ENCODE assay signal across 8 cellular contexts in the genomic region with DNA sequence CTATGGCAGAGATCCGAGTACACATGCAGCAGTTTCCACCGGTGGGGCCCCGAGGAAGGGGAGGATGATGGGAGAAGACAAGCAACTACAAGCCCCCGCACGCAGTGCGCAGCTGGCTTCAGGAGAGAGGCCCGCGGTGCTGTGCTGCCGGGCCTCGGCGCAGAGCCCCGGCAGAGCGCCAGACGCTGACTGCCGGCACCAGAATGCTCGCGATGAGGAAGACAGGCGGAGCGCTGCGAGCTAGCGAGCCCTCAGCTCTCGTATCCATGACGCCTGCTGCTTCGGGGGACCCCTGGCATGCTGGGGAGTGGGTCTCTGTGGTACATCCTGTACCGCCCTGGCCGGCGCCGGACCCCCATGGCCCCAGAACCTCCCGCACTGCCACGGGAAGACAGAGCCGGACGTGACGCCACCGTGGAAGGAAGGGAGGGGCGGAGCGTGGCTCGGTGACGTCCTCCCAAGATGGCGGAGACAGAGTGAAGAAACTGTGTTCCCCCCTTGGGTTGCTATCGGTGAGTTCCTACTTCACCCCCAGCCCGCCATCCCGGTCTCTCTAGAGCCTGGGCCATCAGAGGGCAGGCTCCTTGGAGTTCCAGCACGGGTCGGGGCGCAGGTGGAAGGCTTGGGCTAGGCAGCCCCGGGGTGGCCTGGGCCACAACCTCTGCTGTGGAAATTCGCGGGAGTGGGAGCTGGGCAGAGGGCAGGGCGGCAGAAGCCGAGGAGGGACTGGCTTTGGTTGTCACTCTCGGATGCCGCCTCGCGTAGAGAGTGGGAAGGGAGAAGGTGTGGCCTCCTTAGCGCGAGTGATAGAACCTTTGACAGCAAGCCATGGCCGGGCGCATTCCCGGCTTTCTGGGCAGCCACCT. TPM values are rescaled to one million over a fixed set of nuclear protein-coding genes. Genes with fewer than 3 reads are reported as not detected.
DNase-seq lines count a peak whose midpoint lies in the region; ATAC-seq lines count a peak whose summit lies in the region.

Gene MYNN (plus strand): TSS at position 446 of the 866 bp plus-strand sequence. CDS start 900 bp downstream, outside the sequence.

- ATAC-seq in GM19467 (IDR thresholded peaks at IDR 0.05; ENCODE audit: unreplicated experiment), result peak; percentile 80

- H3K9ac ChIP-seq in endocrine pancreas (ENCODE audit: control insufficient read depth, insufficient read depth, low read length), result peak within 1 kb of the TSS; percentile 96

- H3K36me3 ChIP-seq in endocrine pancreas (ENCODE audit: control insufficient read depth, insufficient read depth, low read length), result no peaks in the 10 kb centered on the region

- DNase-seq in COLO668 (lab: John Stamatoyannopoulos, UW; ENCODE audit: unreplicated experiment), result peak; percentile 87
- DNase-seq in HS-5 (ENCODE audit: low read depth), result peak; percentile 74
- DNase-seq in NOMO-1 treated with DMSO at 0.1 percent for 48 hours (lab: John Stamatoyannopoulos, UW; ENCODE audit: unreplicated experiment), result peak; percentile 94
- DNase-seq in activated CD8-positive, alpha-beta memory T cell treated with anti-CD3 and anti-CD28 coated beads for 48 hours (ENCODE audit: low read depth in 2 of 3, low spot score in 2 of 3), result peak; percentile 67 to 78 (median 73)
- DNase-seq in mesenteric fat pad (ENCODE audit: low spot score), result peak; percentile 97
- DNase-seq in stimulated activated CD8-positive, alpha-beta memory T cell treated with anti-CD3 and anti-CD28 coated beads, Interleukin-15, amount 100 ng/mL, for 4 hours (ENCODE audit: low read depth in 2 of 2), result peak; percentile 86 to 88

- H3K9me3 ChIP-seq in endocrine pancreas (ENCODE audit: control insufficient read depth, low read length), result no peaks in the 10 kb centered on the region

- H3K4me1 ChIP-seq in endocrine pancreas (ENCODE audit: control insufficient read depth, insufficient read depth, low read length), result peaks cover 25% of the 10 kb centered on the region

- H3K27me3 ChIP-seq in endocrine pancreas (ENCODE audit: control insufficient read depth, insufficient read depth, low read length), result no peaks in the 10 kb centered on the region

- H3K4me3 ChIP-seq in endocrine pancreas (ENCODE audit: control insufficient read depth, insufficient read depth, low read length), result peak within 1 kb of the TSS; percentile 99

RNA-seq across cellular contexts. Expression of gene MYNN, which starts in this region (rescaled TPM):
- total RNA-seq in mesenteric fat pad, result 12.7 TPM

Comparison
In these comparisons a context has a peak if more than half of its experiments do, and no peak if none do; other contexts are left out.
1. Peak in every context shown above with its lines: DNase-seq, ATAC-seq and H3K4me3 ChIP-seq.